25 cellular contexts compared by ENCODE assay signal in the genomic region with DNA sequence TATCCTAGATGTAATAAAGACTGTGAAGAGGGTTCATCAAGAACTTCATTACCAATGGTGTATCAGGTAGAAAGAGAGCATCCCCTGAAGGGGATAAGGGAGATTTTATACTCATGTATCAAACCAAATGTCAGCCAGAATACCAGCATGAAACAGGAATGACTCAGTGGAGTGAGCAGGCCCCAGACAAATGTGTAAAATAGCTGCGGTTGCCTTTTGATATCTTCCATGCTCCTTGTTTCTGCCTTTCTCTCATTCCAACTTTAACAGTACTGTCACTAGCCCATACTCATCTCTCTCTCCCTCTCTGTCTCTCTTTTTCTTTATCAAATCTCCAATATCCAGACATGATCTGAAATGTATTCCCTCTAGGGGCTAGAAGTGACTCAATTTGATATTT. TPM values are rescaled to one million over a fixed set of nuclear protein-coding genes. Genes with fewer than 3 reads are reported as not detected.
DNase-seq lines count a peak whose midpoint lies in the region; ATAC-seq and TF ChIP-seq lines count a peak whose summit lies in the region.
"Had no signal": no experiment of that assay in that cellular context is flagged by ENCODE, and none has a peak within 500 bp of the region (broad histone marks: within the 10 kb centered on the region; RNA-seq: fewer than 3 reads in every experiment).

No MANE protein-coding gene starts in this region.

- no peaks in the 10 kb centered on the region for H3K36me3 ChIP-seq in adipocyte (ENCODE audit: control insufficient read depth, insufficient read depth, low read length, severe bottlenecking)
- H3K36me3 ChIP-seq: breast epithelium, heart right ventricle, left lung, upper lobe of right lung had no signal

- H3K4me3 Mint-ChIP-seq in HFFc6, result no peak overlapping the region
- no peak overlapping the region for H3K4me3 Mint-ChIP-seq in effector memory CD8-positive, alpha-beta T cell
- H3K4me3 Mint-ChIP-seq: activated CD4-positive, alpha-beta T cell treated with anti-CD3 and anti-CD28 coated beads for 36 hours; CD4-positive, alpha-beta memory T cell; nephron had no signal

- H3K4me3 ChIP-seq in adipocyte (ENCODE audit: low read length) (no peak overlapping the region), fibroblast of the aortic adventitia (ENCODE audit: low read depth, low read length) (no peak overlapping the region)
- H3K4me3 ChIP-seq: breast epithelium, heart right ventricle, left lung, upper lobe of right lung had no signal

- H3K9me3 ChIP-seq in adipocyte (ENCODE audit: control insufficient read depth, low read length), result no peaks in the 10 kb centered on the region
- H3K9me3 ChIP-seq: breast epithelium, heart right ventricle, left lung, upper lobe of right lung had no signal

- DNase-seq in AG08395 (ENCODE audit: low spot score) (peak; percentile 47), HFFc6 (peak; percentile 56), adipocyte (ENCODE audit: low read depth) (peak; percentile 43), fibroblast of the aortic adventitia (ENCODE audit: low read depth) (peak; percentile 59), CD1c-positive myeloid dendritic cell (ENCODE audit: extremely low spot score) (no peak), cerebellar cortex (ENCODE audit: low spot score) (no peak)
- no peak for DNase-seq in effector memory CD8-positive, alpha-beta T cell
- DNase-seq: activated CD4-positive, alpha-beta T cell treated with anti-CD3 and anti-CD28 coated beads for 36 hours; CD4-positive, alpha-beta memory T cell; GF-D8; heart right ventricle; left lung; midbrain; NCI-H1048; NCI-H1930; OCI-M1; SHP77 treated with DMSO at 0.1 percent for 48 hours; T-helper 1 cell; upper lobe of right lung had no signal

- H3K9ac ChIP-seq in adipocyte (ENCODE audit: low read length), result no peak overlapping the region

- H3K27me3 ChIP-seq in adipocyte (replicated peaks; ENCODE audit: control insufficient read depth, insufficient read depth, low read length), result no peaks in the 10 kb centered on the region
- H3K27me3 ChIP-seq: breast epithelium, heart right ventricle, left lung, upper lobe of right lung had no signal

- no peak for ATAC-seq in effector memory CD8-positive, alpha-beta T cell (replicated peaks)
- no peak for ATAC-seq in GM21825 (IDR thresholded peaks at IDR 0.05; ENCODE audit: unreplicated experiment)
- ATAC-seq: activated CD4-positive, alpha-beta T cell treated with anti-CD3 and anti-CD28 coated beads for 36 hours; activated naive CD4-positive, alpha-beta T cell treated with anti-CD3 and anti-CD28 coated beads, Interleukin-2, amount 50 U/mL, for 72 hours; HCT116; heart right ventricle; left lung; upper lobe of right lung had no signal

- H3K9me3 Mint-ChIP-seq in HFFc6, result no peaks in the 10 kb centered on the region; the same call in 1 of the 2 replicates
- peaks cover 0 to 2% of the 10 kb centered on the region in 2 donors for H3K9me3 Mint-ChIP-seq in effector memory CD8-positive, alpha-beta T cell

- H3K4me1 Mint-ChIP-seq in HFFc6 (ENCODE audit: low read depth), result peaks cover 17% of the 10 kb centered on the region
- peaks cover 3 to 8% of the 10 kb centered on the region in 2 donors for H3K4me1 Mint-ChIP-seq in effector memory CD8-positive, alpha-beta T cell (ENCODE audit: low read depth in 2 of 2)

- TF ChIP-seq CTCF in HFFc6 (IDR thresholded peaks at IDR 0.05), result no peak
- TF ChIP-seq CTCF in fibroblast of the aortic adventitia (IDR thresholded peaks at IDR 0.05; ENCODE audit: insufficient read depth, low read length), result no peak

- peaks cover 52% of the 10 kb centered on the region for H3K4me1 ChIP-seq in adipocyte (ENCODE audit: control insufficient read depth, insufficient read depth, low read length)
- H3K4me1 ChIP-seq: breast epithelium, left lung, upper lobe of right lung had no signal

- H3K27me3 Mint-ChIP-seq in HFFc6 (ENCODE audit: insufficient read depth), result peaks cover 3% of the 10 kb centered on the region
- H3K27me3 Mint-ChIP-seq in effector memory CD8-positive, alpha-beta T cell, result no peaks in the 10 kb centered on the region

- peaks cover 5% of the 10 kb centered on the region; the same call in 1 of the 2 replicates for H3K36me3 Mint-ChIP-seq in HFFc6 (ENCODE audit: low read depth)
- no peaks in the 10 kb centered on the region for H3K36me3 Mint-ChIP-seq in effector memory CD8-positive, alpha-beta T cell (ENCODE audit: insufficient read depth)
- H3K36me3 Mint-ChIP-seq: CD4-positive, alpha-beta memory T cell had no signal

- H3K27ac Mint-ChIP-seq in HFFc6, result peak overlapping the region; percentile 25
- no peak overlapping the region for H3K27ac Mint-ChIP-seq in effector memory CD8-positive, alpha-beta T cell
- H3K27ac Mint-ChIP-seq: activated CD4-positive, alpha-beta T cell treated with anti-CD3 and anti-CD28 coated beads for 36 hours; activated naive CD4-positive, alpha-beta T cell treated with anti-CD3 and anti-CD28 coated beads, Interleukin-2, amount 50 U/mL, for 72 hours; CD4-positive, alpha-beta memory T cell had no signal

RNA-seq across cellular contexts. Expression of a gene that starts 47.8 kb away (rescaled TPM):
- total RNA-seq in HFFc6 (2021; fragmentation: NEBNext Ultra II Directional; extraction: Animal tissue kit (Norgen Biotek cat#: 25700)), result not detected
- total RNA-seq in fibroblast of the aortic adventitia (ENCODE audit: low replicate concordance), result not detected in 2 replicates
- total RNA-seq: activated naive CD4-positive, alpha-beta T cell treated with anti-CD3 and anti-CD28 coated beads, Interleukin-2, amount 50 U/mL, for 72 hours; fibroblast of lung; upper lobe of right lung had no signal

Comparison
In these comparisons a context has a peak if more than half of its experiments do, and no peak if none do; other contexts are left out.
1. DNase-seq: peak in AG08395 (single experiment), HFFc6 (single experiment), adipocyte (single experiment) and fibroblast of the aortic adventitia (single experiment); none in effector memory CD8-positive, alpha-beta T cell (0 of 3), CD1c-positive myeloid dendritic cell (single experiment) and cerebellar cortex (single experiment).